7 cellular contexts compared by ENCODE assay signal in the genomic region with DNA sequence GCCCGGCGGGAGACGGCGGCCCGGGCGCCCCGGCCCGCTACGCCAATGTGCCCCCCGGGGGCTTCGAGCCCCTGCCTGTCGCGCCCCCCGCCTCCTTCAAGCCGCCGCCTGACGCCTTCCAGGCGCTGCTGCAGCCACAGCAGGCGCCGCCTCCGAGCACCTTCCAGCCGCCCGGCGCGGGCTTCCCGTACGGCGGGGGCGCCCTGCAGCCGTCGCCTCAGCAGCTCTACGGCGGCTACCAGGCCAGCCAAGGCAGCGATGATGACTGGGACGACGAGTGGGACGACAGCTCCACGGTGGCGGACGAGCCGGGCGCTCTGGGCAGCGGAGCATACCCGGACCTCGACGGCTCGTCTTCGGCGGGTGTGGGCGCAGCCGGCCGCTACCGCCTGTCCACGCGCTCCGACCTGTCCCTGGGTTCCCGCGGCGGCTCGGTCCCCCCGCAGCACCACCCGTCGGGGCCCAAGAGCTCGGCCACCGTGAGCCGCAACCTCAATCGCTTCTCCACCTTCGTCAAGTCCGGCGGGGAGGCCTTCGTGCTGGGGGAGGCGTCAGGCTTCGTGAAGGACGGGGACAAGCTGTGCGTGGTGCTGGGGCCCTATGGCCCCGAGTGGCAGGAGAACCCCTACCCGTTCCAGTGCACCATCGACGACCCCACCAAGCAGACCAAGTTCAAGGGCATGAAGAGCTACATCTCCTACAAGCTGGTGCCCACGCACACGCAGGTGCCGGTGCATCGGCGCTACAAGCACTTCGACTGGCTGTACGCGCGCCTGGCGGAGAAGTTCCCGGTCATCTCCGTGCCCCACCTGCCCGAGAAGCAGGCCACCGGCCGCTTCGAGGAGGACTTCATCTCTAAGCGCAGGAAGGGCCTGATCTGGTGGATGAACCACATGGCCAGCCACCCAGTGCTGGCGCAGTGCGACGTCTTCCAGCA. TPM values are rescaled to one million over a fixed set of nuclear protein-coding genes. Genes with fewer than 3 reads are reported as not detected.
DNase-seq lines count a peak whose midpoint lies in the region; ATAC-seq and TF ChIP-seq lines count a peak whose summit lies in the region.

No MANE protein-coding gene starts in this region.

- TF ChIP-seq POLR2A in Peyer's patch (IDR thresholded peaks at IDR 0.05) = no peak
- no peak for TF ChIP-seq POLR2A in uterus (IDR thresholded peaks at IDR 0.05)

- H2AK5ac ChIP-seq in trophoblast cell (ENCODE audit: low read length) = peak overlapping the region; percentile 0

- peak overlapping the region; percentile 96 for H2AFZ ChIP-seq in trophoblast cell (ENCODE audit: insufficient read depth, low read length, poor library complexity)

- no peak overlapping the region for H3K23ac ChIP-seq in trophoblast cell (ENCODE audit: low read length)

- H3K9me3 ChIP-seq in Peyer's patch (no peaks in the 10 kb centered on the region), trophoblast cell (ENCODE audit: insufficient read depth, low read depth, low read length) (peaks cover 7% of the 10 kb centered on the region), uterus (no peaks in the 10 kb centered on the region)

- H3K27me3 ChIP-seq in Peyer's patch (no peaks in the 10 kb centered on the region), trophoblast cell (ENCODE audit: insufficient read depth, low read length) (no peaks in the 10 kb centered on the region), uterus (no peaks in the 10 kb centered on the region)

- H3K4ac ChIP-seq in trophoblast cell (ENCODE audit: low read depth, low read length) = peak overlapping the region; percentile 82

- peaks cover 22% of the 10 kb centered on the region for H3K79me2 ChIP-seq in trophoblast cell (ENCODE audit: control insufficient read depth, insufficient read depth, low read length, poor library complexity)

- peak overlapping the region; percentile 94 for H2BK5ac ChIP-seq in trophoblast cell (ENCODE audit: low read depth, low read length, poor library complexity)

- H3K36me3 ChIP-seq in Peyer's patch = no peaks in the 10 kb centered on the region
- H3K36me3 ChIP-seq in trophoblast cell (ENCODE audit: control insufficient read depth in 1 of 2, insufficient read depth in 2 of 2, low read length in 2 of 2) = peaks cover 7 to 10% of the 10 kb centered on the region in 2 experiments
- H3K36me3 ChIP-seq in uterus = no peaks in the 10 kb centered on the region

- ATAC-seq in GM18873 (IDR thresholded peaks at IDR 0.05; ENCODE audit: low FRiP score, unreplicated experiment) = peak; percentile 15
- ATAC-seq in HG03025 (IDR thresholded peaks at IDR 0.05; ENCODE audit: low FRiP score, unreplicated experiment) = peak; percentile 26

- peak; percentile 47 to 77 (median 76) for DNase-seq in Peyer's patch
- DNase-seq in activated naive CD4-positive, alpha-beta T cell (lab: John Stamatoyannopoulos, UW) = peak; percentile 23 to 54 (median 28)
- peak in 39 of 42 donors; percentile 29 to 80 (median 59) for DNase-seq in head of caudate nucleus
- DNase-seq in trophoblast cell = peak; percentile 66 to 73
- DNase-seq in uterus = peak; percentile 28 to 47

- H3K9ac ChIP-seq in trophoblast cell (ENCODE audit: low read length) = peak overlapping the region; percentile 97

- no CpG with 5 or more reads among the region's 99 CpGs for WGBS in trophoblast cell (ENCODE audit: extremely low coverage, insufficient coverage, insufficient read length)

- H4K12ac ChIP-seq in trophoblast cell (ENCODE audit: low read depth, low read length) = peak overlapping the region; percentile 93

- peak overlapping the region; percentile 97 for H2BK120ac ChIP-seq in trophoblast cell (ENCODE audit: insufficient read depth, low read length, poor library complexity)

- H3K4me2 ChIP-seq in trophoblast cell (ENCODE audit: low read length) = peak overlapping the region; percentile 76

- peak overlapping the region; percentile 97 for H3K14ac ChIP-seq in trophoblast cell (ENCODE audit: low read length)

- intact Hi-C loops in head of caudate nucleus (cut with DNase I) (no loop called here), uterus (cut with DNase I; ENCODE audit: low total_unique reads) (loop anchor here (5.0 kb wide), 1 partner anchor 324 kb away; no protein-coding TSS in a partner anchor)

- H2BK12ac ChIP-seq in trophoblast cell (ENCODE audit: low read length) = no peak overlapping the region

- H3K4me3 ChIP-seq in Peyer's patch (peak overlapping the region; percentile 92 to 97 (median 95)), trophoblast cell (ENCODE audit: low read depth, low read length) (peak overlapping the region; percentile 93), uterus (peak overlapping the region; percentile 39 to 96)

- H4K8ac ChIP-seq in trophoblast cell (ENCODE audit: low read depth, low read length) = peak overlapping the region; percentile 92

- peaks cover 0 to 41% (median 5%) of the 10 kb centered on the region in 4 donors for H3K4me1 ChIP-seq in Peyer's patch
- H3K4me1 ChIP-seq in trophoblast cell (ENCODE audit: control insufficient read depth in 1 of 2, insufficient read depth in 2 of 2, low read length in 2 of 2) = peaks cover 12 to 19% of the 10 kb centered on the region in 2 experiments
- H3K4me1 ChIP-seq in uterus = peaks cover 0 to 11% of the 10 kb centered on the region in 2 donors

- peak overlapping the region; percentile 95 for H4K91ac ChIP-seq in trophoblast cell (ENCODE audit: low read depth, low read length)

- H3K18ac ChIP-seq in trophoblast cell (ENCODE audit: low read length) = peak overlapping the region; percentile 97

- TF ChIP-seq CTCF in Peyer's patch (IDR thresholded peaks at IDR 0.05) = peak in 1 of 6 experiments; percentile 11
- TF ChIP-seq CTCF in uterus (IDR thresholded peaks at IDR 0.05) = no peak

- peaks cover 15% of the 10 kb centered on the region for H3K79me1 ChIP-seq in trophoblast cell (ENCODE audit: low read length)

- H3K27ac ChIP-seq in Peyer's patch (peak overlapping the region; percentile 79 to 95 (median 94)), trophoblast cell (ENCODE audit: low read depth, low read length) (peak overlapping the region; percentile 94), uterus (peak overlapping the region; percentile 90 to 92)

RNA-seq across cellular contexts. Expression of gene SNX18, which starts 0.9 kb away (rescaled TPM):
- total RNA-seq in Peyer's patch (10 to 100 TPM; 18.2 to 28.0 (median 22.5) TPM), uterus (10 to 100 TPM; 33.6 to 59.1 (median 51.2) TPM)
- polyA plus RNA-seq in trophoblast cell (2013) = 13.2 and 13.6 TPM in 2 replicates

Comparison
In these comparisons a context has a peak if more than half of its experiments do, and no peak if none do; other contexts are left out.
1. Peak in every context shown above with its lines: DNase-seq, ATAC-seq, H3K4me3 ChIP-seq and H3K27ac ChIP-seq.